1 cellular context compared by ENCODE assay signal in genomic region chr22:49861642-49862407, GRCh38.
TF ChIP-seq lines count a peak whose summit lies in the region.

No MANE protein-coding gene starts in this region.

TF ChIP-seq in GM23338, 12 proteins besides CTCF, POLR2A, EP300 and RAD21 (continued from another document):
- TF ChIP-seq ETS1 (IDR thresholded peaks at IDR 0.05) (no peak), REST (IDR thresholded peaks at IDR 0.05; ENCODE audit: unreplicated experiment) (no peak), ZNF114 (CRISPR knock-in tag; IDR thresholded peaks at IDR 0.05) (no peak), JUNB (IDR thresholded peaks at IDR 0.05; ENCODE audit: unreplicated experiment) (no peak), ZNF462 (CRISPR knock-in tag; IDR thresholded peaks at IDR 0.05) (no peak), CREB1 (CRISPR knock-in tag; IDR thresholded peaks at IDR 0.05; ENCODE audit: low read depth) (no peak), ZNF331 (CRISPR knock-in tag; IDR thresholded peaks at IDR 0.05; ENCODE audit: low read depth) (no peak), STAT1 (IDR thresholded peaks at IDR 0.05; ENCODE audit: unreplicated experiment) (no peak), NANOG (IDR thresholded peaks at IDR 0.05; ENCODE audit: borderline replicate concordance) (no peak)
TF ChIP-seq in GM23338: peak in this region for 0.
